In genomic region chr12:58954002-58954401, GRCh38 we compare ENCODE assay signal across 32 cellular contexts. TPM values are rescaled to one million over a fixed set of nuclear protein-coding genes. Genes with fewer than 3 reads are reported as not detected.
"Had no signal": no experiment of that assay in that cellular context is flagged by ENCODE, and none has a peak within 500 bp of the region (broad histone marks: within the 10 kb centered on the region; RNA-seq: fewer than 3 reads in every experiment).

No MANE protein-coding gene starts in this region.

- H3K4me3 Mint-ChIP-seq: activated B cell treated with CpG ODN at 0.5 μM for 24 hours; activated CD8-positive, alpha-beta T cell treated with anti-CD3 and anti-CD28 coated beads for 36 hours; activated naive CD8-positive, alpha-beta T cell; activated T-cell treated with anti-CD3 and anti-CD28 coated beads, Interleukin-2, amount 50 U/mL, for 4 hours; activated T-helper 17 cell treated with anti-CD3 and anti-CD28 coated beads, Interleukin-2, amount 50 U/mL, for 72 hours; brain; endodermal cell; T-helper 17 cell; T-helper 2 cell treated with Interferon-gamma antibody and Interleukin-4, amounts not matched to agents 5 μg/mL and 100 μg/mL, for 36 hours had no signal

- H3K9me3 ChIP-seq: colonic mucosa had no signal

- ATAC-seq: activated CD4-positive, CD25-positive, alpha-beta regulatory T cell treated with anti-CD3 and anti-CD28 coated beads, Interleukin-2, amount 50 U/mL, for 24 hours; activated CD8-positive, alpha-beta T cell treated with anti-CD3 and anti-CD28 coated beads for 36 hours; activated T-cell treated with anti-CD3 and anti-CD28 coated beads, Interleukin-2, amount 50 U/mL, for 4 hours; activated T-helper 17 cell treated with anti-CD3 and anti-CD28 coated beads, Interleukin-2, amount 50 U/mL, for 72 hours; esophagus mucosa; T-helper 17 cell had no signal

- H3K9me3 Mint-ChIP-seq: activated B cell treated with CpG ODN at 0.5 μM for 24 hours; activated CD8-positive, alpha-beta T cell treated with anti-CD3 and anti-CD28 coated beads for 36 hours had no signal

- H3K4me1 ChIP-seq: adrenal gland, breast epithelium, colonic mucosa had no signal

- DNase-seq: activated B cell treated with CpG ODN at 0.5 μM for 24 hours; activated CD4-positive, alpha-beta T cell treated with anti-CD3 and anti-CD28 coated beads for 48 hours; activated CD4-positive, alpha-beta T cell treated with anti-CD3 and anti-CD28 coated beads, Interleukin-2, amount 50 U/mL, for 1 hour; activated CD4-positive, alpha-beta T cell treated with anti-CD3 and anti-CD28 coated beads, Interleukin-2, amount 50 U/mL, for 48 hours; activated CD8-positive, alpha-beta memory T cell treated with anti-CD3 and anti-CD28 coated beads for 24 hours; activated CD8-positive, alpha-beta T cell treated with anti-CD3 and anti-CD28 coated beads for 36 hours; activated effector memory CD4-positive, alpha-beta T cell treated with Interleukin-2 at 50 U/mL for 16 hours; activated gamma-delta T cell treated with Interleukin-2 at 50 U/mL for 16 hours; activated naive CD4-positive, alpha-beta T cell treated with anti-CD3 and anti-CD28 coated beads, Interleukin-2, amount 50 U/mL, for 16 hours; activated naive CD4-positive, alpha-beta T cell treated with Interleukin-2 at 50 U/mL for 16 hours; activated T-cell treated with anti-CD3 and anti-CD28 coated beads, Interleukin-2, amount 50 U/mL, for 4 hours; adrenal gland; amygdala; aorta; central memory CD4-positive, alpha-beta T cell; cerebellar nuclear complex; colonic mucosa; effector memory CD4-positive, alpha-beta T cell; endodermal cell; foreskin fibroblast; head of caudate nucleus; T-helper 17 cell; T1000; WERI-Rb-1 had no signal

- H3K27ac ChIP-seq: adrenal gland, breast epithelium, cardiac muscle cell, colonic mucosa, WERI-Rb-1 had no signal

- H3K27me3 Mint-ChIP-seq: activated B cell treated with CpG ODN at 0.5 μM for 24 hours; activated CD8-positive, alpha-beta T cell treated with anti-CD3 and anti-CD28 coated beads for 36 hours; activated naive CD8-positive, alpha-beta T cell; activated T-helper 17 cell treated with anti-CD3 and anti-CD28 coated beads, Interleukin-2, amount 50 U/mL, for 72 hours; brain; T-helper 17 cell had no signal

- H3K27me3 ChIP-seq: adrenal gland, breast epithelium, cardiac muscle cell, colonic mucosa had no signal

- H3K36me3 Mint-ChIP-seq: activated naive CD8-positive, alpha-beta T cell had no signal

- H3K36me3 ChIP-seq: adrenal gland, breast epithelium, cardiac muscle cell, colonic mucosa, WERI-Rb-1 had no signal

- H3K4me3 ChIP-seq: adrenal gland, breast epithelium, cardiac muscle cell, colonic mucosa had no signal

- H3K4me1 Mint-ChIP-seq: activated B cell treated with CpG ODN at 0.5 μM for 24 hours; activated T-helper 17 cell treated with anti-CD3 and anti-CD28 coated beads, Interleukin-2, amount 50 U/mL, for 72 hours; T-helper 17 cell had no signal

- H3K27ac Mint-ChIP-seq: activated B cell treated with CpG ODN at 0.5 μM for 24 hours; activated CD8-positive, alpha-beta T cell treated with anti-CD3 and anti-CD28 coated beads for 36 hours; activated naive CD8-positive, alpha-beta T cell; activated T-helper 17 cell treated with anti-CD3 and anti-CD28 coated beads, Interleukin-2, amount 50 U/mL, for 72 hours; brain; T-helper 17 cell; T-helper 2 cell treated with Interferon-gamma antibody and Interleukin-4, amounts not matched to agents 5 μg/mL and 100 μg/mL, for 36 hours had no signal

RNA-seq across cellular contexts. Expression of gene LRIG3, which starts 33.7 kb away (rescaled TPM):
- total RNA-seq: activated B cell treated with CpG ODN at 0.5 μM for 24 hours; activated CD8-positive, alpha-beta T cell treated with anti-CD3 and anti-CD28 coated beads for 36 hours; activated T-helper 17 cell treated with anti-CD3 and anti-CD28 coated beads, Interleukin-2, amount 50 U/mL, for 72 hours; T-helper 17 cell had no signal
